ENCODE assay signal across 8 cellular contexts in the genomic region with DNA sequence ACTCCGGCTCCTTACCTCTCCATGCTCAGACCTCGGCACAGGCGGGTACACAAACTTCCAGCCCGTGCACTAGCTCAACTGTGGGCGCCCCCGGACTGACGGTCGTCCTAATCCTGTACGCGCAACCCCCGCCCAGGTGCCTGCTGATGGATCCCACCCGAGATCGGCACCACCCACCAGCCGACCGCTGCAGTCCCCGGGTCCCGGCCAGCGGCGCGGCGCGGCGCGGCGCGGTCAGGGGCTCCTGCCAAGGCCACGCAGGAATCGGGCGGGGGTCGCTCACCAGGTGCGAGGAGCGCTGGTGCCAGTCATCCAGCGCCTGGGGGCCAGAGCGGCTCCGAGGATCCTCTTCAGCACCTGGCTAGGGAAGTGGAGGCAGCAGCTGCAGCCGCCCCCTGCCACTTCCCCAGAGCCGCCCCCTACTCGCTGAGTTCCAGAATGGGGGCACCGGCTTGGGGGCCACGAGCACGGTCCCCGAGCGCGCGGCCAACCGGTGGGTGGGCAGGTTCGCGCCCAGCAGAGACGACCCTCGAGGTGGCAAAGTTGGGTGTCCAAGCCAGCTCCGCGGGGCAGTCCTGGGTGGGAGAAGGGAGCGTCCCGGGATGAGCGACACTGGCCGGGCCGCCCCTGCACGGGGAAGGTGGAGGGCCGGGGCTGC. TPM values are rescaled to one million over a fixed set of nuclear protein-coding genes. Genes with fewer than 3 reads are reported as not detected.
DNase-seq lines count a peak whose midpoint lies in the region; FAIRE-seq and TF ChIP-seq lines count a peak whose summit lies in the region.

No MANE protein-coding gene starts in this region.

- peak overlapping the region; percentile 45 for H3K4me3 Mint-ChIP-seq in activated naive CD4-positive, alpha-beta T cell treated with anti-CD3 and anti-CD28 coated beads, Interleukin-2, amount 10 ng/mL, durations not matched to agents 7 days and 5 days

- 0 to 1% methylated on average over 22 to 32 of the region's 59 CpGs for WGBS in lower leg skin, 2 donors

- no peaks in the 10 kb centered on the region for H3K36me3 Mint-ChIP-seq in activated naive CD4-positive, alpha-beta T cell treated with anti-CD3 and anti-CD28 coated beads, Interleukin-2, amount 10 ng/mL, durations not matched to agents 7 days and 5 days

- CTCF ChIA-PET in activated naive CD4-positive, alpha-beta T cell treated with anti-CD3 and anti-CD28 coated beads, Interleukin-2, amount 10 ng/mL, durations not matched to agents 7 days and 5 days (lab: Charles Lee) = no interaction called here

- H3K27me3 Mint-ChIP-seq in activated naive CD4-positive, alpha-beta T cell treated with anti-CD3 and anti-CD28 coated beads, Interleukin-2, amount 10 ng/mL, durations not matched to agents 7 days and 5 days = peaks cover 30% of the 10 kb centered on the region

- intact Hi-C loops in lower leg skin (cut with DNase I; ENCODE audit: low total_unique reads) = no loop called here

- no peaks in the 10 kb centered on the region for H3K9me3 Mint-ChIP-seq in activated naive CD4-positive, alpha-beta T cell treated with anti-CD3 and anti-CD28 coated beads, Interleukin-2, amount 10 ng/mL, durations not matched to agents 7 days and 5 days

- H3K4me3 ChIP-seq in lower leg skin (ENCODE audit: low read depth, poor library complexity, severe bottlenecking) = peak overlapping the region; percentile 52

- TF ChIP-seq CTCF in lower leg skin (IDR thresholded peaks at IDR 0.05) = no peak

- peak overlapping the region; percentile 77 for H3K27ac ChIP-seq in caudate nucleus (ENCODE audit: low read depth, low read length)

- peak; percentile 35 for FAIRE-seq in urothelium cell line (lab: Jason Lieb, UNC)

- H3K4me1 Mint-ChIP-seq in activated naive CD4-positive, alpha-beta T cell treated with anti-CD3 and anti-CD28 coated beads, Interleukin-2, amount 10 ng/mL, durations not matched to agents 7 days and 5 days = peaks cover 9% of the 10 kb centered on the region

- TF ChIP-seq POLR2A in lower leg skin (IDR thresholded peaks at IDR 0.05) = no peak

- H3K27ac Mint-ChIP-seq in activated naive CD4-positive, alpha-beta T cell treated with anti-CD3 and anti-CD28 coated beads, Interleukin-2, amount 10 ng/mL, durations not matched to agents 7 days and 5 days = no peak overlapping the region

- no peak for DNase-seq in activated naive CD4-positive, alpha-beta T cell treated with anti-CD3 and anti-CD28 coated beads, Interleukin-2, amount 10 ng/mL, durations not matched to agents 7 days and 5 days
- DNase-seq in activated naive CD4-positive, alpha-beta T cell treated with anti-CD3 and anti-CD28 coated beads, Interleukin-2, amount 50 U/mL, for 16 hours = no peak
- DNase-seq in caudate nucleus (lab: John Stamatoyannopoulos, UW) = peak in 2 of 61 donors; percentile 13 to 21
- peak; percentile 27 to 87 for DNase-seq in lower leg skin (ENCODE audit: low spot score in 2 of 2)
- peak; percentile 11 for DNase-seq in urothelium cell line (ENCODE audit: low spot score)
- no peak for DNase-seq in SIG-M5 treated with dmso at 0.1 percent for 504 hours (lab: John Stamatoyannopoulos, UW; ENCODE audit: unreplicated experiment)
- no peak for DNase-seq in A172 (ENCODE audit: low spot score)
- no peak for DNase-seq in OCI-M1 (lab: John Stamatoyannopoulos, UW)

RNA-seq across cellular contexts. Expression of gene SEMA5A, which starts 0.4 kb away (rescaled TPM):
- total RNA-seq in lower leg skin = 10 to 100 TPM; 13.4 to 22.3 (median 18.5) TPM
- total RNA-seq in A172 (2014; rRNA removed; shearing (Covaris generic)) = 9.3 and 12.0 TPM in 2 replicates

Comparison
In these comparisons a context has a peak if more than half of its experiments do, and no peak if none do; other contexts are left out.
1. DNase-seq: peak in lower leg skin (2 of 2) and urothelium cell line (single experiment); none in activated naive CD4-positive, alpha-beta T cell treated with anti-CD3 and anti-CD28 coated beads, Interleukin-2, amount 10 ng/mL, durations not matched to agents 7 days and 5 days (single experiment), activated naive CD4-positive, alpha-beta T cell treated with anti-CD3 and anti-CD28 coated beads, Interleukin-2, amount 50 U/mL, for 16 hours (single experiment), SIG-M5 treated with dmso at 0.1 percent for 504 hours (single experiment), A172 (single experiment) and OCI-M1 (single experiment).